Comparison of ENCODE assay signal across 24 cellular contexts in the genomic region with DNA sequence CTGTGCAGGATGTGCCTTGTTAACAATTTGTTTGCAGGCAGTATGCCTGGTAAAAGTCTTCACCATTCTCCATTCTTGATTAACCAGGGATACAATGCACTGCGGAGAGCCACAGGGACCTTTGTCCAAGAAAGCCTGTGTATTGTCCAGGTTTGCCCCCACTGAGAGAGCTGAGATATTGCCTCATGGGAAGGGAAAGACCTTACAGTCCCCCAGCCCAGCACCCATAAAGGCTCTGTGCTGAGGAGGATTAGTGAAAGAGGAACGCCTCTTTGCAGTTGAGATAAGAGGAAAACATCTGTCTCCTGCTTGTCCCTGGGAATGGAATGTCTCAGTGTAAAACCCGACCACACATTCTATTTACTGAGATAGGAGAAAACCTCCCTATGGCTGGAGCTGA.
"Had no signal": no experiment of that assay in that cellular context is flagged by ENCODE, and none has a peak within 500 bp of the region (broad histone marks: within the 10 kb centered on the region; RNA-seq: fewer than 3 reads in every experiment).

No MANE protein-coding gene starts in this region.

- H3K27me3 ChIP-seq: esophagus muscularis mucosa, gastroesophageal sphincter, right atrium auricular region, sigmoid colon, testis, tibial nerve had no signal

- H3K36me3 Mint-ChIP-seq: memory B cell; mesothelial cell of epicardium; stimulated activated naive B cell treated with anti-CD40 and anti-IgM and Interleukin-4, amounts not matched to agents 10 μg/mL and 1 μg/mL and 100 μg/mL, for 72 hours had no signal

- H3K27ac Mint-ChIP-seq: immature natural killer cell; memory B cell; mesothelial cell of epicardium; natural killer cell; stimulated activated naive B cell treated with anti-CD40 and anti-IgM and Interleukin-4, amounts not matched to agents 10 μg/mL and 1 μg/mL and 100 μg/mL, for 72 hours; stimulated activated naive CD8-positive, alpha-beta T cell treated with anti-CD3 and anti-CD28 coated beads, Interleukin-15, amount 100 ng/mL, for 72 hours had no signal

- H3K4me3 ChIP-seq: esophagus muscularis mucosa, gastroesophageal sphincter, left ventricle myocardium inferior, lower lobe of right lung, right atrium auricular region, sigmoid colon, skin epidermis, testis, tibial nerve had no signal

- H3K36me3 ChIP-seq: esophagus muscularis mucosa, gastroesophageal sphincter, left ventricle myocardium inferior, lower lobe of right lung, right atrium auricular region, sigmoid colon, tibial nerve had no signal

- H3K27ac ChIP-seq: esophagus muscularis mucosa, gastroesophageal sphincter, left ventricle myocardium inferior, lower lobe of right lung, right atrium auricular region, sigmoid colon, skin epidermis, tibial nerve had no signal

- H3K9me3 ChIP-seq: left ventricle myocardium inferior, lower lobe of right lung, right atrium auricular region, testis had no signal

- H3K4me1 ChIP-seq: esophagus muscularis mucosa, gastroesophageal sphincter, left ventricle myocardium inferior, lower lobe of right lung, right atrium auricular region, sigmoid colon, tibial nerve had no signal

- ATAC-seq: gastroesophageal sphincter; left cardiac atrium; lower lobe of right lung; natural killer cell; stimulated activated naive B cell treated with anti-CD40 and anti-IgM and Interleukin-4, amounts not matched to agents 10 μg/mL and 1 μg/mL and 100 μg/mL, for 72 hours; stimulated activated naive CD8-positive, alpha-beta T cell treated with anti-CD3 and anti-CD28 coated beads, Interleukin-15, amount 100 ng/mL, for 72 hours had no signal

- H3K4me3 Mint-ChIP-seq: immature natural killer cell; memory B cell; mesothelial cell of epicardium; natural killer cell; neural crest cell; stimulated activated naive B cell treated with anti-CD40 and anti-IgM and Interleukin-4, amounts not matched to agents 10 μg/mL and 1 μg/mL and 100 μg/mL, for 72 hours; stimulated activated naive CD8-positive, alpha-beta T cell treated with anti-CD3 and anti-CD28 coated beads, Interleukin-15, amount 100 ng/mL, for 72 hours had no signal

- DNase-seq: cortex of kidney; effector memory CD4-positive, alpha-beta T cell; foreskin fibroblast; glutamatergic neuron; immature natural killer cell; left cardiac atrium; left ventricle myocardium inferior; lower lobe of right lung; natural killer cell; posterior cingulate gyrus; sigmoid colon; stimulated activated CD4-positive, alpha-beta T cell treated with anti-CD3 and anti-CD28 coated beads, Interleukin-2, amount 100 ng/mL, for 24 hours; stimulated activated CD4-positive, alpha-beta T cell treated with anti-CD3 and anti-CD28 coated beads, Interleukin-4, amount 100 ng/mL, for 4 hours; stimulated activated naive B cell treated with anti-CD40 and anti-IgM and Interleukin-4, amounts not matched to agents 10 μg/mL and 1 μg/mL and 100 μg/mL, for 72 hours; stimulated activated naive CD8-positive, alpha-beta T cell treated with anti-CD3 and anti-CD28 coated beads, Interleukin-15, amount 100 ng/mL, for 72 hours; testis had no signal

- H3K27me3 Mint-ChIP-seq: memory B cell; stimulated activated naive B cell treated with anti-CD40 and anti-IgM and Interleukin-4, amounts not matched to agents 10 μg/mL and 1 μg/mL and 100 μg/mL, for 72 hours; stimulated activated naive CD8-positive, alpha-beta T cell treated with anti-CD3 and anti-CD28 coated beads, Interleukin-15, amount 100 ng/mL, for 72 hours had no signal

- H3K4me1 Mint-ChIP-seq: immature natural killer cell; memory B cell; mesothelial cell of epicardium; natural killer cell; neural crest cell; stimulated activated naive B cell treated with anti-CD40 and anti-IgM and Interleukin-4, amounts not matched to agents 10 μg/mL and 1 μg/mL and 100 μg/mL, for 72 hours; stimulated activated naive CD8-positive, alpha-beta T cell treated with anti-CD3 and anti-CD28 coated beads, Interleukin-15, amount 100 ng/mL, for 72 hours had no signal
